1 cellular context compared by ENCODE assay signal in genomic region chr7:90345548-90346319, GRCh38.
TF ChIP-seq lines count a peak whose summit lies in the region.

No MANE protein-coding gene starts in this region.

TF ChIP-seq in endothelial cell of umbilical vein, 7 proteins besides CTCF, POLR2A, EP300 and RAD21 (continued from another document):
- TF ChIP-seq FOS (IDR thresholded peaks at IDR 0.05; ENCODE audit: borderline replicate concordance, insufficient read depth, low read length) (no peak), EZH2 (IDR thresholded peaks at IDR 0.05; ENCODE audit: borderline replicate concordance, low read depth, low read length, severe bottlenecking) (no peak)
